In genomic region chr6:722608-723007, GRCh38 we compare ENCODE assay signal across 10 cellular contexts. TPM values are rescaled to one million over a fixed set of nuclear protein-coding genes. Genes with fewer than 3 reads are reported as not detected.
DNase-seq lines count a peak whose midpoint lies in the region; ATAC-seq, FAIRE-seq and TF ChIP-seq lines count a peak whose summit lies in the region.
"Had no signal": no experiment of that assay in that cellular context is flagged by ENCODE, and none has a peak within 500 bp of the region (broad histone marks: within the 10 kb centered on the region; RNA-seq: fewer than 3 reads in every experiment).

No MANE protein-coding gene starts in this region.

- FAIRE-seq in GM18507 (lab: Jason Lieb, UNC), result peak; percentile 33
- FAIRE-seq: keratinocyte had no signal

- no peak for TF ChIP-seq CTCF in foreskin fibroblast (IDR thresholded peaks at IDR 0.05; ENCODE audit: low read depth, low read length)
- no peak for TF ChIP-seq CTCF in thyroid gland (IDR thresholded peaks at IDR 0.05)

- H3K27me3 ChIP-seq in SJSA1 (replicated peaks) (no peaks in the 10 kb centered on the region), thyroid gland (no peaks in the 10 kb centered on the region)
- H3K27me3 ChIP-seq: MG63 had no signal

- DNase-seq in AG08395 (ENCODE audit: low spot score) (peak; percentile 65), GM18507 (ENCODE audit: extremely low spot score, insufficient read length, low read depth) (no peak), SJSA1 (ENCODE audit: low read depth in 1 of 2, low spot score in 2 of 2) (no peak), foreskin fibroblast (peak; percentile 28 to 58), HT-29 (ENCODE audit: low spot score) (no peak), thyroid gland (no peak), NCI-H748 (lab: John Stamatoyannopoulos, UW; ENCODE audit: unreplicated experiment) (no peak)

- 80 to 93% methylated on average over 4 of the region's 4 CpGs for whole genome bisulfite sequencing in thyroid gland, 2 donors

- no peaks in the 10 kb centered on the region for H3K36me3 ChIP-seq in SJSA1
- no peaks in the 10 kb centered on the region for H3K36me3 ChIP-seq in thyroid gland
- H3K36me3 ChIP-seq: MG63 had no signal

- H3K27ac ChIP-seq in SJSA1, result peak overlapping the region; percentile 47
- no peak overlapping the region for H3K27ac ChIP-seq in thyroid gland

- H3K9me3 ChIP-seq in SJSA1 (replicated peaks) (no peaks in the 10 kb centered on the region), thyroid gland (no peaks in the 10 kb centered on the region)
- H3K9me3 ChIP-seq: MG63 had no signal

- H3K4me1 ChIP-seq in SJSA1 (replicated peaks) (peaks cover 8% of the 10 kb centered on the region), thyroid gland (peaks cover 0 to 4% of the 10 kb centered on the region in 2 donors)

- TF ChIP-seq POLR2A in thyroid gland (IDR thresholded peaks at IDR 0.05), result no peak

- no peak overlapping the region for H3K4me3 ChIP-seq in SJSA1
- H3K4me3 ChIP-seq in foreskin fibroblast (ENCODE audit: low read depth in 1 of 2, low read length in 2 of 2), result no peak overlapping the region
- H3K4me3 ChIP-seq in thyroid gland (replicated peaks in 1 of 3), result no peak overlapping the region
- H3K4me3 ChIP-seq: MG63 had no signal

- ATAC-seq in GM18502 (IDR thresholded peaks at IDR 0.05; ENCODE audit: poor library complexity, unreplicated experiment), result no peak

- intact Hi-C loops in thyroid gland (cut with DNase I), result loop anchor here (10.0 kb wide), 2 partner anchors 128 to 662 kb away; partner anchors contain the start of gene FOXF2

RNA-seq across cellular contexts. Expression of gene EXOC2, which starts 29.7 kb away (rescaled TPM):
- total RNA-seq in SJSA1 (2014; rRNA removed; shearing (Covaris generic)), result 60.8 and 86.5 TPM in 2 replicates
- 10.1 and 11.6 TPM in 2 replicates for total RNA-seq in HT-29 (2014; rRNA removed; shearing (Covaris generic))
- 10 to 100 TPM; 25.6 to 37.1 (median 30.8) TPM for total RNA-seq in thyroid gland

Comparison
In these comparisons a context has a peak if more than half of its experiments do, and no peak if none do; other contexts are left out.
1. DNase-seq: peak in AG08395 (single experiment) and foreskin fibroblast (2 of 2); none in GM18507 (single experiment), SJSA1 (0 of 2), HT-29 (single experiment), thyroid gland (0 of 2) and NCI-H748 (single experiment).